Comparison of ENCODE assay signal across 1 cellular context in genomic region chr16:15778999-15779614, GRCh38.
TF ChIP-seq lines count a peak whose summit lies in the region.

No MANE protein-coding gene starts in this region.

TF ChIP-seq in HepG2, 621 proteins besides CTCF, POLR2A, EP300 and RAD21 (continued from another document and continues in another):
- TF ChIP-seq SNAI1 (CRISPR knock-in tag; IDR thresholded peaks at IDR 0.05; ENCODE audit: borderline replicate concordance) (no peak), ZBTB2 (CRISPR knock-in tag; IDR thresholded peaks at IDR 0.05; ENCODE audit: low read depth) (no peak), TOE1 (CRISPR knock-in tag; IDR thresholded peaks at IDR 0.05) (no peak), ZNF605 (CRISPR knock-in tag; IDR thresholded peaks at IDR 0.05) (0 out of 2 replicates have a peak, but pooled peaks have one; percentile 43), DNMT3B (CRISPR knock-in tag; conservative IDR thresholded peaks at IDR 0.05) (no peak), YEATS4 (CRISPR knock-in tag; IDR thresholded peaks at IDR 0.05; ENCODE audit: borderline replicate concordance) (no peak), ZNF747 (CRISPR knock-in tag; IDR thresholded peaks at IDR 0.05; ENCODE audit: borderline replicate concordance) (no peak), MIXL1 (CRISPR knock-in tag; IDR thresholded peaks at IDR 0.05) (no peak), FOXO4 (CRISPR knock-in tag; conservative IDR thresholded peaks at IDR 0.05) (no peak), MAFK (conservative IDR thresholded peaks at IDR 0.05 in 1 of 2, IDR thresholded peaks at IDR 0.05 in 1 of 2; ENCODE audit: low read length in 2 of 2) (0 out of 4 replicates have a peak, but pooled peaks have one; percentile 1 to 5), HNRNPH1 (optimal IDR thresholded peaks at IDR 0.05; ENCODE audit: low read depth, low read length) (no peak), MBD4 (IDR thresholded peaks at IDR 0.05; ENCODE audit: borderline replicate concordance, low read length) (no peak), ZNF251 (CRISPR knock-in tag; IDR thresholded peaks at IDR 0.05) (no peak), ARID5B (CRISPR knock-in tag; IDR thresholded peaks at IDR 0.05) (0 out of 2 replicates have a peak, but pooled peaks have one; percentile 38), CC2D1A (CRISPR knock-in tag; IDR thresholded peaks at IDR 0.05) (no peak), ZNF709 (CRISPR knock-in tag; IDR thresholded peaks at IDR 0.05) (no peak), ARNTL (CRISPR knock-in tag; IDR thresholded peaks at IDR 0.05) (no peak), JARID2 (CRISPR knock-in tag; IDR thresholded peaks at IDR 0.05; ENCODE audit: insufficient replicate concordance) (no peak), ATF5 (CRISPR knock-in tag; IDR thresholded peaks at IDR 0.05; ENCODE audit: low read depth) (no peak), ETV5 (CRISPR knock-in tag; IDR thresholded peaks at IDR 0.05; ENCODE audit: borderline replicate concordance) (no peak), CBX2 (IDR thresholded peaks at IDR 0.05; ENCODE audit: low read depth, low read length) (no peak), CBX2 (CRISPR knock-in tag; IDR thresholded peaks at IDR 0.05; ENCODE audit: low read depth) (no peak), NR3C1 (CRISPR knock-in tag; IDR thresholded peaks at IDR 0.05) (no peak), EHMT2 (IDR thresholded peaks at IDR 0.05; ENCODE audit: borderline replicate concordance, low read depth, low read length) (no peak), MNT (IDR thresholded peaks at IDR 0.05) (no peak), JUND (CRISPR knock-in tag; IDR thresholded peaks at IDR 0.05) (no peak), ZNF280D (CRISPR knock-in tag; IDR thresholded peaks at IDR 0.05) (peak; percentile 19; the same call in 1 of the 2 replicates), ARID2 (CRISPR knock-in tag; IDR thresholded peaks at IDR 0.05; ENCODE audit: borderline replicate concordance) (no peak), KMT2B (CRISPR knock-in tag; IDR thresholded peaks at IDR 0.05) (no peak), MAFF (IDR thresholded peaks at IDR 0.05; ENCODE audit: low read depth, low read length) (0 out of 2 replicates have a peak, but pooled peaks have one; percentile 36), ZMYM3 (CRISPR knock-in tag; IDR thresholded peaks at IDR 0.05) (peak; percentile 51; the same call in 1 of the 2 replicates), EZH2 (conservative IDR thresholded peaks at IDR 0.05; ENCODE audit: low read depth, low read length) (no peak), SOX5 (CRISPR knock-in tag; IDR thresholded peaks at IDR 0.05; ENCODE audit: borderline replicate concordance) (no peak), ZNF367 (CRISPR knock-in tag; IDR thresholded peaks at IDR 0.05; ENCODE audit: borderline replicate concordance) (no peak), FOXO1 (CRISPR knock-in tag; IDR thresholded peaks at IDR 0.05) (no peak), ZNF337 (CRISPR knock-in tag; IDR thresholded peaks at IDR 0.05; ENCODE audit: borderline replicate concordance, low read depth) (no peak), ZNF766 (CRISPR knock-in tag; IDR thresholded peaks at IDR 0.05; ENCODE audit: borderline replicate concordance) (no peak), HOXA3 (CRISPR knock-in tag; IDR thresholded peaks at IDR 0.05) (0 out of 2 replicates have a peak, but pooled peaks have one; percentile 5), SNAPC2 (CRISPR knock-in tag; IDR thresholded peaks at IDR 0.05) (no peak), MED8 (CRISPR knock-in tag; IDR thresholded peaks at IDR 0.05; ENCODE audit: insufficient replicate concordance) (no peak), HOXA9 (CRISPR knock-in tag; IDR thresholded peaks at IDR 0.05; ENCODE audit: borderline replicate concordance) (no peak), IRF2 (CRISPR knock-in tag; IDR thresholded peaks at IDR 0.05) (no peak), SNAPC5 (CRISPR knock-in tag; IDR thresholded peaks at IDR 0.05; ENCODE audit: borderline replicate concordance) (no peak), LCORL (IDR thresholded peaks at IDR 0.05) (no peak), LCORL (CRISPR knock-in tag; IDR thresholded peaks at IDR 0.05) (no peak), THAP11 (CRISPR knock-in tag; IDR thresholded peaks at IDR 0.05) (no peak), ZNF253 (CRISPR knock-in tag; IDR thresholded peaks at IDR 0.05; ENCODE audit: borderline replicate concordance) (no peak), CEBPB (IDR thresholded peaks at IDR 0.05; ENCODE audit: borderline replicate concordance, low read depth, low read length) (peak; percentile 85), ZC3H4 (CRISPR knock-in tag; IDR thresholded peaks at IDR 0.05; ENCODE audit: borderline replicate concordance) (no peak), PAF1 (CRISPR knock-in tag; IDR thresholded peaks at IDR 0.05) (no peak), GLI4 (CRISPR knock-in tag; IDR thresholded peaks at IDR 0.05; ENCODE audit: borderline replicate concordance) (no peak), ZNF546 (CRISPR knock-in tag; conservative IDR thresholded peaks at IDR 0.05) (no peak), HOXA5 (CRISPR knock-in tag; IDR thresholded peaks at IDR 0.05) (no peak)
- TF ChIP-seq, protein P1, sequence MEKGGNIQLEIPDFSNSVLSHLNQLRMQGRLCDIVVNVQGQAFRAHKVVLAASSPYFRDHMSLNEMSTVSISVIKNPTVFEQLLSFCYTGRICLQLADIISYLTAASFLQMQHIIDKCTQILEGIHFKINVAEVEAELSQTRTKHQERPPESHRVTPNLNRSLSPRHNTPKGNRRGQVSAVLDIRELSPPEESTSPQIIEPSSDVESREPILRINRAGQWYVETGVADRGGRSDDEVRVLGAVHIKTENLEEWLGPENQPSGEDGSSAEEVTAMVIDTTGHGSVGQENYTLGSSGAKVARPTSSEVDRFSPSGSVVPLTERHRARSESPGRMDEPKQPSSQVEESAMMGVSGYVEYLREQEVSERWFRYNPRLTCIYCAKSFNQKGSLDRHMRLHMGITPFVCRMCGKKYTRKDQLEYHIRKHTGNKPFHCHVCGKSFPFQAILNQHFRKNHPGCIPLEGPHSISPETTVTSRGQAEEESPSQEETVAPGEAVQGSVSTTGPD (CRISPR knock-in tag; IDR thresholded peaks at IDR 0.05), result no peak
- TF ChIP-seq, protein P2, sequence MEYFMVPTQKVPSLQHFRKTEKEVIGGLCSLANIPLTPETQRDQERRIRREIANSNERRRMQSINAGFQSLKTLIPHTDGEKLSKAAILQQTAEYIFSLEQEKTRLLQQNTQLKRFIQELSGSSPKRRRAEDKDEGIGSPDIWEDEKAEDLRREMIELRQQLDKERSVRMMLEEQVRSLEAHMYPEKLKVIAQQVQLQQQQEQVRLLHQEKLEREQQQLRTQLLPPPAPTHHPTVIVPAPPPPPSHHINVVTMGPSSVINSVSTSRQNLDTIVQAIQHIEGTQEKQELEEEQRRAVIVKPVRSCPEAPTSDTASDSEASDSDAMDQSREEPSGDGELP (IDR thresholded peaks at IDR 0.05; ENCODE audit: borderline replicate concordance, low read depth), result no peak
- TF ChIP-seq, protein P3, sequence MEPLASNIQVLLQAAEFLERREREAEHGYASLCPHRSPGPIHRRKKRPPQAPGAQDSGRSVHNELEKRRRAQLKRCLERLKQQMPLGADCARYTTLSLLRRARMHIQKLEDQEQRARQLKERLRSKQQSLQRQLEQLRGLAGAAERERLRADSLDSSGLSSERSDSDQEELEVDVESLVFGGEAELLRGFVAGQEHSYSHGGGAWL (CRISPR knock-in tag; IDR thresholded peaks at IDR 0.05), result no peak
- TF ChIP-seq, protein P4, sequence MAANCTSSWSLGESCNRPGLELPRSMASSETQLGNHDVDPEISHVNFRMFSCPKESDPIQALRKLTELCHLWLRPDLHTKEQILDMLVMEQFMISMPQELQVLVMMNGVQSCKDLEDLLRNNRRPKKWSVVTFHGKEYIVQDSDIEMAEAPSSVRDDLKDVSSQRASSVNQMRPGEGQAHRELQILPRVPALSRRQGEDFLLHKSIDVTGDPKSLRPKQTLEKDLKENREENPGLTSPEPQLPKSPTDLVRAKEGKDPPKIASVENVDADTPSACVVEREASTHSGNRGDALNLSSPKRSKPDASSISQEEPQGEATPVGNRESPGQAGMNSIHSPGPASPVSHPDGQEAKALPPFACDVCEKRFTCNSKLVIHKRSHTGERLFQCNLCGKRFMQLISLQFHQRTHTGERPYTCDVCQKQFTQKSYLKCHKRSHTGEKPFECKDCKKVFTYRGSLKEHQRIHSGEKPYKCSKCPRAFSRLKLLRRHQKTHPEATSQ (CRISPR knock-in tag; IDR thresholded peaks at IDR 0.05; ENCODE audit: borderline replicate concordance), result no peak
